Comparison of ENCODE assay signal across 9 cellular contexts in the genomic region with DNA sequence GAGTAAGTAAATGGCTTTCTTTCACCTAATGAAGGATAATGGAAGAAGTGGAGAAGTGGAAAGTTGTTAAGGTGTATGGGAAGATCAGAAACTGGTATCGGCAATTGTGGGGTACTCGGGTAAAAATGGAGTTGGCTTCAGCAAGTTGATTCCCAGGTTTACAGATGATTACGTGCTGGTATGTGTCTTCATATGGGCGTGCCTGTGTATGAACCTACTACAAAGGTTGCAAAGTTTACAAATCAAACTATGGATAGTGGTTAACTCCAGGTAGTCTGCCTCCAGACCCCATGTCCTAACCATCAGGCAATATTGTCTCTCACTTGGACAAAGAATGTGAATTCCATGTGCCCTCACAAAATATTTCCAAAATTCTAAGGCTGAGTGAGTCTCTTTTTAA. TPM values are rescaled to one million over a fixed set of nuclear protein-coding genes. Genes with fewer than 3 reads are reported as not detected.
DNase-seq lines count a peak whose midpoint lies in the region; ATAC-seq, FAIRE-seq and TF ChIP-seq lines count a peak whose summit lies in the region.
"Had no signal": no experiment of that assay in that cellular context is flagged by ENCODE, and none has a peak within 500 bp of the region (broad histone marks: within the 10 kb centered on the region; RNA-seq: fewer than 3 reads in every experiment).

No MANE protein-coding gene starts in this region.

- peak overlapping the region; percentile 82 for H3K4me3 Mint-ChIP-seq in MCF 10A (ENCODE audit: unreplicated experiment)

- peak overlapping the region; percentile 77 for H3K27ac Mint-ChIP-seq in MCF 10A (ENCODE audit: low read depth, unreplicated experiment)

- BruUV-seq in HCT116 (replicated peaks; lab: Mats Ljungman, UMichigan) (no TSS peak), MCF 10A (replicated peaks; lab: Mats Ljungman, UMichigan) (no TSS peak), HepG2 (replicated peaks; lab: Mats Ljungman, UMichigan) (no TSS peak)

- H3K27me3 ChIP-seq in HCT116 (ENCODE audit: insufficient read depth, low read length), result no peaks in the 10 kb centered on the region
- H3K27me3 ChIP-seq in HepG2 (ENCODE audit: control insufficient read depth in 1 of 2, insufficient read depth in 2 of 2, low read length in 2 of 2), result peaks cover 0 to 3% of the 10 kb centered on the region in 2 experiments; a peak in 1 of 5 replicates
- peaks cover 0 to 8% (median 0%) of the 10 kb centered on the region in 7 donors for H3K27me3 ChIP-seq in spleen (replicated peaks in 1 of 7)
- H3K27me3 ChIP-seq in BE2C, result no peaks in the 10 kb centered on the region

- intact Hi-C loops in HCT116 (cut with micrococcal nuclease) (loop anchor here (2.0 kb wide), 1 partner anchor 131 kb away; no protein-coding TSS in a partner anchor), MCF 10A (cut with micrococcal nuclease) (loop anchor here (5.0 kb wide), 1 partner anchor 123 kb away; a partner anchor contains a TSS), HepG2 (cut with micrococcal nuclease; ENCODE audit: unreplicated experiment) (loop anchor here (5.0 kb wide), 1 partner anchor 133 kb away; no protein-coding TSS in a partner anchor), spleen (cut with DNase I; ENCODE audit: low total_unique reads) (loop anchor here (5.0 kb wide), 1 partner anchor 68 kb away; no protein-coding TSS in a partner anchor)

- no peaks in the 10 kb centered on the region for H3K9me2 ChIP-seq in HCT116 (ENCODE audit: insufficient read depth)

- no peak for FAIRE-seq in HepG2 (lab: Jason Lieb, UNC)

- TF ChIP-seq POLR2A in HCT116 (IDR thresholded peaks at IDR 0.05; ENCODE audit: borderline replicate concordance, extremely low read depth, insufficient read depth, insufficient read length) (no peak), HepG2 (IDR thresholded peaks at IDR 0.05; ENCODE audit: insufficient read depth in 1 of 2, low read depth in 2 of 2, low read length in 2 of 2) (no peak), spleen (IDR thresholded peaks at IDR 0.05) (no peak)

- POLR2A ChIA-PET in HCT116 (lab: Charles Lee), result no interaction called here
- POLR2A ChIA-PET in MCF 10A (lab: Yijun Ruan, JAX), result interaction anchor here (0.5 to 2.1 kb wide), 6 partner anchors 8 to 357 kb away, joined by 3 to 13 read pairs (median 4); a partner anchor contains a TSS
- POLR2A ChIA-PET in HepG2 (lab: Yijun Ruan, JAX), result no interaction called here

- WGBS in HepG2 (ENCODE audit: low lambda C conversion rate), result 49% methylated on average over 4 of the region's 4 CpGs
- 67 to 93% (median 79%) methylated on average over 4 of the region's 4 CpGs for WGBS in spleen, 5 donors

- H3K4me1 Mint-ChIP-seq in MCF 10A (ENCODE audit: insufficient read depth, unreplicated experiment), result peaks cover 12% of the 10 kb centered on the region

- H3K9me3 ChIP-seq in HCT116 (ENCODE audit: control insufficient read depth in 1 of 2, insufficient read depth in 1 of 2, low read depth in 1 of 2, low read length in 2 of 2) (no peaks in the 10 kb centered on the region), HepG2 (ENCODE audit: low read length) (no peaks in the 10 kb centered on the region), spleen (no peaks in the 10 kb centered on the region), BE2C (no peaks in the 10 kb centered on the region)

- peak overlapping the region; percentile 95 for H2AFZ ChIP-seq in HCT116 (ENCODE audit: low read depth, low read length, poor library complexity, severe bottlenecking)
- H2AFZ ChIP-seq in HepG2 (ENCODE audit: low read length), result peak overlapping the region; percentile 31

- H4K20me1 ChIP-seq in HCT116 (ENCODE audit: insufficient read depth) (no peaks in the 10 kb centered on the region), HepG2 (ENCODE audit: insufficient read depth, low read length) (no peaks in the 10 kb centered on the region)

- TF ChIP-seq RAD21 in HCT116 (IDR thresholded peaks at IDR 0.05; ENCODE audit: low read depth) (no peak), HepG2 (CRISPR knock-in tag; IDR thresholded peaks at IDR 0.05) (no peak)

- in situ Hi-C loops in HepG2 (cut with HindIII; ENCODE audit: extremely low pct_ligation_motif_present, low pct_unique_long_range_greater_than_20kb), result no loop called here

- H3K4me3 ChIP-seq in HCT116 (replicated peaks in 1 of 2; ENCODE audit: low read depth in 1 of 2, low read length in 2 of 2) (no peak overlapping the region), HepG2 (replicated peaks in 1 of 3; ENCODE audit: insufficient read depth in 1 of 3, low read depth in 2 of 3, low read length in 3 of 3) (no peak overlapping the region; a peak in 1 of 6 replicates), spleen (peak overlapping the region in 5 of 8 donors; percentile 38 to 68 (median 48)), BE2C (ENCODE audit: low read depth, low read length) (no peak overlapping the region)

- DNase-seq in HCT116 (ENCODE audit: low read depth, low spot score), result no peak
- DNase-seq in MCF 10A (ENCODE audit: unreplicated experiment), result peak; percentile 30
- no peak for DNase-seq in HepG2 (ENCODE audit: low spot score)
- no peak for DNase-seq in spleen
- DNase-seq in BE2C, result no peak

- CTCF ChIA-PET in HCT116 (lab: Charles Lee), result interaction anchor here (5.6 kb wide), 1 partner anchor 68 kb away, joined by 97 read pairs; no protein-coding TSS in a partner anchor
- CTCF ChIA-PET in MCF 10A (lab: Yijun Ruan, JAX), result interaction anchor here (1.4 kb wide), 1 partner anchor 68 kb away, joined by 3 read pairs; no protein-coding TSS in a partner anchor
- CTCF ChIA-PET in HepG2 (lab: Yijun Ruan, JAX; ENCODE audit: low intra/inter-chr PET ratio, low total read pairs), result no interaction called here

- H3K79me2 ChIP-seq in HCT116 (ENCODE audit: insufficient read depth, low read length), result no peaks in the 10 kb centered on the region
- H3K79me2 ChIP-seq in HepG2 (ENCODE audit: insufficient read depth, low read length), result no peaks in the 10 kb centered on the region

- RAD21 ChIA-PET in HCT116 (lab: Charles Lee; ENCODE audit: low non-redundant PET in 1 of 2, low total read pairs in 2 of 2, uncharacterized antibody in 2 of 2, unreplicated experiment in 2 of 2), result no interaction called here

- no peaks in the 10 kb centered on the region for H3K27me3 Mint-ChIP-seq in MCF 10A (ENCODE audit: insufficient read depth, unreplicated experiment)

- H3K36me3 ChIP-seq in HCT116 (ENCODE audit: control insufficient read depth in 1 of 2, insufficient read depth in 2 of 2, low read length in 2 of 2) (no peaks in the 10 kb centered on the region), HepG2 (replicated peaks in 1 of 2; ENCODE audit: control insufficient read depth in 1 of 2, insufficient read depth in 2 of 2, low read length in 2 of 2) (no peaks in the 10 kb centered on the region), spleen (no peaks in the 10 kb centered on the region), BE2C (no peaks in the 10 kb centered on the region)

- H3K4me1 ChIP-seq in HCT116 (ENCODE audit: control insufficient read depth in 1 of 2, insufficient read depth in 2 of 2, low read length in 2 of 2) (peaks cover 0 to 18% of the 10 kb centered on the region in 2 experiments; a peak in 3 of 4 replicates), HepG2 (ENCODE audit: insufficient read depth, low read length) (peaks cover 22% of the 10 kb centered on the region), spleen (peaks cover 0 to 44% (median 17%) of the 10 kb centered on the region in 6 donors), BE2C (no peaks in the 10 kb centered on the region)

- H3K4me2 ChIP-seq in HCT116 (ENCODE audit: low read length) (peak overlapping the region; percentile 74), HepG2 (ENCODE audit: low read depth, low read length) (peak overlapping the region; percentile 80; the same call in 1 of the 2 replicates)

- TF ChIP-seq EP300 in HepG2 (IDR thresholded peaks at IDR 0.05; ENCODE audit: low read depth in 2 of 2, low read length in 2 of 2) (no peak), HepG2 (CRISPR knock-in tag; IDR thresholded peaks at IDR 0.05; ENCODE audit: borderline replicate concordance) (no peak)

- no peak overlapping the region for H3K27ac ChIP-seq in HCT116 (ENCODE audit: low read depth, low read length)
- no peak overlapping the region for H3K27ac ChIP-seq in HepG2 (ENCODE audit: extremely low read length, insufficient read depth, low read length)
- peak overlapping the region in 3 of 8 donors; percentile 69 to 75 (median 70) for H3K27ac ChIP-seq in spleen
- H3K27ac ChIP-seq: SK-N-MC had no signal

- no peak for ATAC-seq in HCT116
- no peak for ATAC-seq in HepG2
- no peak for ATAC-seq in HG03432 (IDR thresholded peaks at IDR 0.05; ENCODE audit: unreplicated experiment)
- ATAC-seq in GM21619 (IDR thresholded peaks at IDR 0.05; ENCODE audit: unreplicated experiment), result no peak
- no peak for ATAC-seq in GM21528 (IDR thresholded peaks at IDR 0.05; ENCODE audit: low FRiP score, unreplicated experiment)

- H3K36me3 Mint-ChIP-seq in MCF 10A (ENCODE audit: insufficient read depth, unreplicated experiment), result peaks cover 6% of the 10 kb centered on the region

- TF ChIP-seq CTCF in HCT116 (IDR thresholded peaks at IDR 0.05 in 2 of 3, conservative IDR thresholded peaks at IDR 0.05 in 1 of 3; ENCODE audit: borderline replicate concordance in 1 of 3, insufficient read depth in 1 of 3, low read depth in 2 of 3, low read length in 2 of 3), result no peak
- TF ChIP-seq CTCF in MCF 10A (IDR thresholded peaks at IDR 0.05; ENCODE audit: unreplicated experiment), result no peak
- no peak for TF ChIP-seq CTCF in HepG2 (CRISPR knock-in tag; IDR thresholded peaks at IDR 0.05)
- TF ChIP-seq CTCF in spleen (IDR thresholded peaks at IDR 0.05 in 8 of 11, conservative IDR thresholded peaks at IDR 0.05 in 3 of 11), result no peak
- TF ChIP-seq CTCF in BE2C (IDR thresholded peaks at IDR 0.05; ENCODE audit: low read depth, low read length), result no peak

- H3K9ac ChIP-seq in HCT116 (ENCODE audit: low read length), result no peak overlapping the region
- H3K9ac ChIP-seq in HepG2 (ENCODE audit: insufficient read depth, low read depth, low read length), result no peak overlapping the region

- H3K9me3 Mint-ChIP-seq in MCF 10A (ENCODE audit: unreplicated experiment), result no peaks in the 10 kb centered on the region

RNA-seq across cellular contexts. Expression of a gene that starts 0.8 kb away (rescaled TPM):
- total RNA-seq in HCT116 (2021; ENCODE audit: unreplicated experiment) (1.3 TPM), MCF 10A (2022) (6.5 and 8.2 TPM in 2 replicates), HepG2 (2016; rRNA removed; fragmentation: Illumina TruSeq; extraction: Trizol) (0.07 and 0.11 TPM in 2 replicates), spleen (10 to 100 TPM in 2 of 7 donors, 1 to 10 TPM in 5; 5.7 to 14.8 (median 6.9) TPM)
- polyA plus RNA-seq in HCT116 (2012), result 0.25 and 0.57 TPM in 2 replicates
- not detected in 2 replicates for total RNA-seq in HepG2 (2016; cell fraction: cytosol; rRNA removed; fragmentation: Illumina TruSeq; extraction: Trizol; ENCODE audit: low read depth)
- total RNA-seq in HepG2 (2016; cell fraction: insoluble cytoplasmic fraction; rRNA removed; fragmentation: Illumina TruSeq; extraction: Trizol), result 0.07 and 0.13 TPM in 2 replicates
- 0.10 TPM in 1 of 2 replicates, not detected in the other for total RNA-seq in HepG2 (2016; cell fraction: membrane; rRNA removed; fragmentation: Illumina TruSeq; extraction: Trizol)
- total RNA-seq in HepG2 (2016; cell fraction: nucleus; rRNA removed; fragmentation: Illumina TruSeq; extraction: Trizol), result 0.22 and 0.31 TPM in 2 replicates
- polyA plus RNA-seq in HepG2 (2011; rRNA removed) (0.20 and 0.38 TPM in 2 replicates), spleen (under 1 TPM; 0.17 to 0.77 (median 0.44) TPM)
- 0.20 and 0.45 TPM in 2 replicates for polyA plus RNA-seq in HepG2 (2011; cell fraction: cytosol; rRNA removed)
- polyA plus RNA-seq in HepG2 (2011; cell fraction: nucleus; rRNA removed), result 0.07 TPM in 1 of 2 replicates, not detected in the other
- polyA plus RNA-seq in HepG2 (2012), result 0.72 and 1.6 TPM in 2 replicates
- not detected in 2 replicates for polyA plus RNA-seq in HepG2 (2016; cell fraction: cytosol; fragmentation: Illumina TruSeq; extraction: Trizol; ENCODE audit: low read depth)
- polyA plus RNA-seq in HepG2 (2016; cell fraction: insoluble cytoplasmic fraction; fragmentation: Illumina TruSeq; extraction: Trizol; ENCODE audit: low read depth), result not detected in 2 replicates
- polyA plus RNA-seq in HepG2 (2016; cell fraction: membrane; fragmentation: Illumina TruSeq; extraction: Trizol; ENCODE audit: low read depth), result 0.15 TPM in 1 of 2 replicates, not detected in the other
- not detected in 2 replicates for polyA plus RNA-seq in HepG2 (2016; cell fraction: nucleus; fragmentation: Illumina TruSeq; extraction: Trizol; ENCODE audit: insufficient read depth, low read depth)
- polyA minus RNA-seq in HepG2 (2011; rRNA and poly(A)+ RNA removed; ENCODE audit: low replicate concordance), result 0.66 and 11.4 TPM in 2 replicates
- polyA minus RNA-seq in HepG2 (2011; cell fraction: cytosol; rRNA and poly(A)+ RNA removed), result 0.69 TPM in 1 of 2 replicates, not detected in the other
- polyA minus RNA-seq in HepG2 (2011; cell fraction: nucleus; rRNA and poly(A)+ RNA removed), result 0.25 and 0.52 TPM in 2 replicates
- polyA plus RNA-seq in BE2C (2012; ENCODE audit: insufficient read depth, insufficient read length, low read depth), result not detected

RNA-seq across cellular contexts. Expression of a gene that starts 34.8 kb away (rescaled TPM):
- total RNA-seq in HCT116 (2021; ENCODE audit: unreplicated experiment) (8.9 TPM), MCF 10A (2022) (0.79 and 1.3 TPM in 2 replicates), HepG2 (2016; rRNA removed; fragmentation: Illumina TruSeq; extraction: Trizol) (not detected in 2 replicates), spleen (1 to 10 TPM; 2.2 to 7.3 (median 3.5) TPM)
- 6.6 and 9.3 TPM in 2 replicates for polyA plus RNA-seq in HCT116 (2012)
- not detected in 2 replicates for total RNA-seq in HepG2 (2016; cell fraction: cytosol; rRNA removed; fragmentation: Illumina TruSeq; extraction: Trizol; ENCODE audit: low read depth)
- total RNA-seq in HepG2 (2016; cell fraction: insoluble cytoplasmic fraction; rRNA removed; fragmentation: Illumina TruSeq; extraction: Trizol), result not detected in 2 replicates
- not detected in 2 replicates for total RNA-seq in HepG2 (2016; cell fraction: membrane; rRNA removed; fragmentation: Illumina TruSeq; extraction: Trizol)
- total RNA-seq in HepG2 (2016; cell fraction: nucleus; rRNA removed; fragmentation: Illumina TruSeq; extraction: Trizol), result not detected in 2 replicates
- polyA plus RNA-seq in HepG2 (2011; rRNA removed) (not detected in 2 replicates), spleen (1 to 10 TPM in 2 of 3 donors, under 1 TPM in 1; 0.61 to 1.7 (median 1.3) TPM)
- 0.07 TPM in 1 of 2 replicates, not detected in the other for polyA plus RNA-seq in HepG2 (2011; cell fraction: cytosol; rRNA removed)
- 0.31 TPM in 1 of 2 replicates, not detected in the other for polyA plus RNA-seq in HepG2 (2011; cell fraction: nucleus; rRNA removed)
- polyA plus RNA-seq in HepG2 (2012), result not detected in 2 replicates
- not detected in 2 replicates for polyA plus RNA-seq in HepG2 (2016; cell fraction: cytosol; fragmentation: Illumina TruSeq; extraction: Trizol; ENCODE audit: low read depth)
- polyA plus RNA-seq in HepG2 (2016; cell fraction: insoluble cytoplasmic fraction; fragmentation: Illumina TruSeq; extraction: Trizol; ENCODE audit: low read depth), result not detected in 2 replicates
- polyA plus RNA-seq in HepG2 (2016; cell fraction: membrane; fragmentation: Illumina TruSeq; extraction: Trizol; ENCODE audit: low read depth), result not detected in 2 replicates
- not detected in 2 replicates for polyA plus RNA-seq in HepG2 (2016; cell fraction: nucleus; fragmentation: Illumina TruSeq; extraction: Trizol; ENCODE audit: insufficient read depth, low read depth)
- not detected in 2 replicates for polyA minus RNA-seq in HepG2 (2011; rRNA and poly(A)+ RNA removed; ENCODE audit: low replicate concordance)
- not detected in 2 replicates for polyA minus RNA-seq in HepG2 (2011; cell fraction: cytosol; rRNA and poly(A)+ RNA removed)
- polyA minus RNA-seq in HepG2 (2011; cell fraction: nucleus; rRNA and poly(A)+ RNA removed), result not detected in 2 replicates
- polyA plus RNA-seq in BE2C (2012; ENCODE audit: insufficient read depth, insufficient read length, low read depth), result 0.85 TPM

Comparison
In these comparisons a context has a peak if more than half of its experiments do, and no peak if none do; other contexts are left out.
1. H3K4me3 ChIP-seq: peak in spleen (5 of 8); none in HCT116 (0 of 2), HepG2 (0 of 3) and BE2C (single experiment).